In the genomic region with DNA sequence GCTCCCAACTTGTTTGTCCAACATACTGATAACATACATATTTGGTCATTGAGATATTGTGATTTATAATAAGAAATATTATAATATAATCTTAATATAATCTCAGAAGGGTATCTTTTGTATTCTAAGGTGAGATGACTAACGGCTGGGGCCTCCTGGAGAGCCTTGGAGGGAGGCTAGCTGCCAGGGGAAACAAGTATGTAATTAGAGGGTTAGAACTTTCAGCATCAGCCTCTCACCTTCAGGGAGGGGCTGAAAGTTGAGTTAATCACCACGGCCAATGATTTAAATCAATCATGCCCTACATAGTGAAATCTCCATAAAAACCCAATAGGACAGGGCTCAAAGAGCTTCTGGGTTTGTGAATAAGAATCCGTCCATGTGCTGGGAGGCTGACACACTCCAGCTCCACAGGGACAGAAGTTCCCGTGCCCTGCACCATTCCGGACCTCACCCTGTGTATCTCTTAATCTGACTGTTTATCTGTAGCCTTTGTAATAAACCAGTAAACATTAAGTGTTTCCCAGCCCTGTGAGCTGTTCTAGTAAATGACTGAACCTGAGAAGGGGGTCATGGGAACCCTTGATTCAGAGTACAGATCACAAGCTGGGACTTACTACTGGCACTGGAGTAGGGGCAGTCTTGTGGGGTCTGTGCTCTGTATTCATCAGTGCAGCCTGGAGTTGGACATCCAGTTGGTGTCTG, we compare ENCODE assay signal across 14 cellular contexts.
A peak's percentile ranks its signal among the peaks of the same experiment; 100 is the strongest.
DNase-seq lines count a peak whose midpoint lies in the region; ATAC-seq and TF ChIP-seq lines count a peak whose summit lies in the region.
"Had no signal": no experiment of that assay in that cellular context is flagged by ENCODE, and none has a peak within 500 bp of the region (broad histone marks: within the 10 kb centered on the region; RNA-seq: fewer than 3 reads in every experiment).

No MANE protein-coding gene starts in this region.

- no peak overlapping the region for H3K23ac ChIP-seq in neuronal stem cell (ENCODE audit: low read depth, low read length, poor library complexity)

- H3K27me3 ChIP-seq in HUES64 (ENCODE audit: insufficient read depth, low read length) (no peaks in the 10 kb centered on the region), neuronal stem cell (ENCODE audit: control insufficient read depth in 3 of 3, insufficient read depth in 3 of 3, low read depth in 1 of 3, low read length in 3 of 3) (no peaks in the 10 kb centered on the region)
- H3K27me3 ChIP-seq: vagina had no signal

- no peaks in the 10 kb centered on the region for H3K9me3 ChIP-seq in HUES64 (ENCODE audit: insufficient read depth, low read depth, low read length)
- H3K9me3 ChIP-seq in neuronal stem cell (replicated peaks in 1 of 2; ENCODE audit: control insufficient read depth in 2 of 2, insufficient read depth in 1 of 2, low read depth in 1 of 2, low read length in 2 of 2), result no peaks in the 10 kb centered on the region
- H3K9me3 ChIP-seq: vagina had no signal

- no peak overlapping the region for H2AK5ac ChIP-seq in neuronal stem cell (ENCODE audit: low read depth, low read length)

- H3K18ac ChIP-seq in neuronal stem cell (ENCODE audit: low read length), result peak overlapping the region; percentile 67

- H3K4me3 ChIP-seq in HUES64 (ENCODE audit: low read length) (no peak overlapping the region), choroid plexus epithelial cell (ENCODE audit: low read depth, low read length) (no peak overlapping the region), neuronal stem cell (ENCODE audit: low read length in 2 of 2) (no peak overlapping the region)
- H3K4me3 ChIP-seq: vagina had no signal

- H4K91ac ChIP-seq in neuronal stem cell (ENCODE audit: low read depth, low read length, poor library complexity), result no peak overlapping the region

- H3K9ac ChIP-seq in HUES64 (ENCODE audit: low read depth, low read length) (no peak overlapping the region), neuronal stem cell (ENCODE audit: low read depth, low read length, poor library complexity) (no peak overlapping the region)

- no peak overlapping the region for H3K14ac ChIP-seq in neuronal stem cell (ENCODE audit: low read length)

- H3K27ac ChIP-seq in HUES64 (ENCODE audit: low read depth, low read length), result peak overlapping the region; percentile 27; the same call in 1 of the 2 replicates
- H3K27ac ChIP-seq in neuronal stem cell (replicated peaks; ENCODE audit: low read length), result no peak overlapping the region
- H3K27ac ChIP-seq: vagina had no signal

- H3K79me1 ChIP-seq in neuronal stem cell (ENCODE audit: low read depth, low read length), result no peaks in the 10 kb centered on the region

- no peak overlapping the region for H2BK5ac ChIP-seq in neuronal stem cell (ENCODE audit: low read length)

- peak overlapping the region; percentile 10 for H2BK15ac ChIP-seq in neuronal stem cell (ENCODE audit: low read length)

- no peak for ATAC-seq in GM21529 (IDR thresholded peaks at IDR 0.05; ENCODE audit: unreplicated experiment)

- WGBS in HUES64, result 89% methylated on average over 5 of the region's 5 CpGs
- WGBS in neuronal stem cell (ENCODE audit: extremely low coverage in 2 of 2, insufficient read length in 2 of 2, insufficient replicate concordance in 1 of 2), 2 donors, result no CpG with 5 or more reads among the region's 5 CpGs

- no peak overlapping the region for H3K4me2 ChIP-seq in neuronal stem cell (ENCODE audit: insufficient read depth, low read length, poor library complexity, severe bottlenecking)

- DNase-seq in Daoy (ENCODE audit: low read depth), result peak; percentile 82
- peak; percentile 56 for DNase-seq in choroid plexus epithelial cell (ENCODE audit: low read depth)
- no peak for DNase-seq in neuronal stem cell (ENCODE audit: low spot score)
- no peak for DNase-seq in NK-92 treated with Interleukin-12 subunit alpha and Interleukin-12 subunit beta, amount 100 ng/mL, for 24 hours (lab: John Stamatoyannopoulos, UW)
- DNase-seq in UCSD-AML1 (lab: John Stamatoyannopoulos, UW; ENCODE audit: unreplicated experiment), result no peak
- no peak for DNase-seq in activated gamma-delta T cell (lab: John Stamatoyannopoulos, UW)
- DNase-seq: activated CD4-positive, alpha-beta T cell treated with anti-CD3 and anti-CD28 coated beads, Interleukin-2, amount 50 U/mL, for 1 hour; CD4-positive, CD25-positive, alpha-beta regulatory T cell; central memory CD4-positive, alpha-beta T cell; NCI-H1694 treated with DMSO at 0.1 percent for 48 hours; NCI-H524 treated with DMSO at 0.1 percent for 48 hours had no signal

- H3K36me3 ChIP-seq in HUES64 (ENCODE audit: insufficient read depth, low read length) (no peaks in the 10 kb centered on the region), neuronal stem cell (replicated peaks in 1 of 2; ENCODE audit: control insufficient read depth in 2 of 2, insufficient read depth in 2 of 2, low read length in 2 of 2) (no peaks in the 10 kb centered on the region)
- H3K36me3 ChIP-seq: vagina had no signal

- no peak overlapping the region for H3K4ac ChIP-seq in neuronal stem cell (ENCODE audit: low read length)

- no peak overlapping the region for H4K8ac ChIP-seq in neuronal stem cell (ENCODE audit: low read depth, low read length)

- no peak overlapping the region for H2BK120ac ChIP-seq in neuronal stem cell (ENCODE audit: low read depth, low read length)

- no peak for TF ChIP-seq CTCF in choroid plexus epithelial cell (conservative IDR thresholded peaks at IDR 0.05; ENCODE audit: low read depth, low read length)

- H2BK12ac ChIP-seq in neuronal stem cell (ENCODE audit: low read length), result no peak overlapping the region

- H3K4me1 ChIP-seq in HUES64 (ENCODE audit: insufficient read depth, low read length) (peaks cover 31% of the 10 kb centered on the region), neuronal stem cell (ENCODE audit: control insufficient read depth in 2 of 2, insufficient read depth in 1 of 2, low read depth in 1 of 2, low read length in 2 of 2) (peaks cover 10 to 20% of the 10 kb centered on the region in 2 donors)

- peak overlapping the region; percentile 47 for H2AFZ ChIP-seq in neuronal stem cell (ENCODE audit: low read length)

Comparison
In these comparisons a context has a peak if more than half of its experiments do, and no peak if none do; other contexts are left out.
1. DNase-seq: peak in Daoy (single experiment) and choroid plexus epithelial cell (single experiment); none in neuronal stem cell (single experiment), NK-92 treated with Interleukin-12 subunit alpha and Interleukin-12 subunit beta, amount 100 ng/mL, for 24 hours (single experiment), UCSD-AML1 (single experiment) and activated gamma-delta T cell (single experiment).